ENCODE assay signal across 1 cellular context in the genomic region with DNA sequence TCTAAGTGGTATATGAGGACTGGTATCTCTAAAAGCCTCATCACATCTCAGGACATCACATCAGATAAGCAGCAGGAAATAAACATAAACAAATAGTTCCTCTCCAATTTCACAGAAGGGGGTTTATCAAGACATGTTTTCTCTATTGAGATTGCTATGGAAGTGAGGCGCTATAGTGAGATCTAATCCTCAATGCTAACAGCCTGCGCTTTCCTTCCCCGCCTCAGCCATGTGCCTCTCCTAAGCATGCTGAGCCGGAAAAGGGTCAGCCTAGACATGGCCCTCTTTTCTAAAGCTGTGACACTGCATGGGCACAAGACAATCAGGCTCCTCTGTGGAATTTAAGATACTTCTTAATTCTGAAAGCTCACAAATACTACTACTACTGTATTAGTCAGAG.
TF ChIP-seq lines count a peak whose summit lies in the region.

No MANE protein-coding gene starts in this region.

TF ChIP-seq in GM23338, 12 proteins besides CTCF, POLR2A, EP300 and RAD21:
- no peak for TF ChIP-seq POLR2AphosphoS5 (IDR thresholded peaks at IDR 0.05; ENCODE audit: low read depth)
- TF ChIP-seq EZH2 (IDR thresholded peaks at IDR 0.05; ENCODE audit: low read depth, unreplicated experiment), result no peak
- TF ChIP-seq, protein P1, sequence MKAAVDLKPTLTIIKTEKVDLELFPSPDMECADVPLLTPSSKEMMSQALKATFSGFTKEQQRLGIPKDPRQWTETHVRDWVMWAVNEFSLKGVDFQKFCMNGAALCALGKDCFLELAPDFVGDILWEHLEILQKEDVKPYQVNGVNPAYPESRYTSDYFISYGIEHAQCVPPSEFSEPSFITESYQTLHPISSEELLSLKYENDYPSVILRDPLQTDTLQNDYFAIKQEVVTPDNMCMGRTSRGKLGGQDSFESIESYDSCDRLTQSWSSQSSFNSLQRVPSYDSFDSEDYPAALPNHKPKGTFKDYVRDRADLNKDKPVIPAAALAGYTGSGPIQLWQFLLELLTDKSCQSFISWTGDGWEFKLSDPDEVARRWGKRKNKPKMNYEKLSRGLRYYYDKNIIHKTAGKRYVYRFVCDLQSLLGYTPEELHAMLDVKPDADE (IDR thresholded peaks at IDR 0.05), result no peak
- TF ChIP-seq EZH2phosphoT487 (IDR thresholded peaks at IDR 0.05; ENCODE audit: unreplicated experiment), result no peak
- TF ChIP-seq ZNF331 (CRISPR knock-in tag; IDR thresholded peaks at IDR 0.05; ENCODE audit: low read depth), result no peak
- TF ChIP-seq, protein P2, sequence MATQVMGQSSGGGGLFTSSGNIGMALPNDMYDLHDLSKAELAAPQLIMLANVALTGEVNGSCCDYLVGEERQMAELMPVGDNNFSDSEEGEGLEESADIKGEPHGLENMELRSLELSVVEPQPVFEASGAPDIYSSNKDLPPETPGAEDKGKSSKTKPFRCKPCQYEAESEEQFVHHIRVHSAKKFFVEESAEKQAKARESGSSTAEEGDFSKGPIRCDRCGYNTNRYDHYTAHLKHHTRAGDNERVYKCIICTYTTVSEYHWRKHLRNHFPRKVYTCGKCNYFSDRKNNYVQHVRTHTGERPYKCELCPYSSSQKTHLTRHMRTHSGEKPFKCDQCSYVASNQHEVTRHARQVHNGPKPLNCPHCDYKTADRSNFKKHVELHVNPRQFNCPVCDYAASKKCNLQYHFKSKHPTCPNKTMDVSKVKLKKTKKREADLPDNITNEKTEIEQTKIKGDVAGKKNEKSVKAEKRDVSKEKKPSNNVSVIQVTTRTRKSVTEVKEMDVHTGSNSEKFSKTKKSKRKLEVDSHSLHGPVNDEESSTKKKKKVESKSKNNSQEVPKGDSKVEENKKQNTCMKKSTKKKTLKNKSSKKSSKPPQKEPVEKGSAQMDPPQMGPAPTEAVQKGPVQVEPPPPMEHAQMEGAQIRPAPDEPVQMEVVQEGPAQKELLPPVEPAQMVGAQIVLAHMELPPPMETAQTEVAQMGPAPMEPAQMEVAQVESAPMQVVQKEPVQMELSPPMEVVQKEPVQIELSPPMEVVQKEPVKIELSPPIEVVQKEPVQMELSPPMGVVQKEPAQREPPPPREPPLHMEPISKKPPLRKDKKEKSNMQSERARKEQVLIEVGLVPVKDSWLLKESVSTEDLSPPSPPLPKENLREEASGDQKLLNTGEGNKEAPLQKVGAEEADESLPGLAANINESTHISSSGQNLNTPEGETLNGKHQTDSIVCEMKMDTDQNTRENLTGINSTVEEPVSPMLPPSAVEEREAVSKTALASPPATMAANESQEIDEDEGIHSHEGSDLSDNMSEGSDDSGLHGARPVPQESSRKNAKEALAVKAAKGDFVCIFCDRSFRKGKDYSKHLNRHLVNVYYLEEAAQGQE (IDR thresholded peaks at IDR 0.05; ENCODE audit: unreplicated experiment), result no peak
- TF ChIP-seq ZNF114 (CRISPR knock-in tag; IDR thresholded peaks at IDR 0.05), result no peak
- TF ChIP-seq CREB1 (CRISPR knock-in tag; IDR thresholded peaks at IDR 0.05; ENCODE audit: low read depth), result no peak
- TF ChIP-seq STAT1 (IDR thresholded peaks at IDR 0.05; ENCODE audit: unreplicated experiment), result no peak
- no peak for TF ChIP-seq JUNB (IDR thresholded peaks at IDR 0.05; ENCODE audit: unreplicated experiment)
- TF ChIP-seq, protein P3, sequence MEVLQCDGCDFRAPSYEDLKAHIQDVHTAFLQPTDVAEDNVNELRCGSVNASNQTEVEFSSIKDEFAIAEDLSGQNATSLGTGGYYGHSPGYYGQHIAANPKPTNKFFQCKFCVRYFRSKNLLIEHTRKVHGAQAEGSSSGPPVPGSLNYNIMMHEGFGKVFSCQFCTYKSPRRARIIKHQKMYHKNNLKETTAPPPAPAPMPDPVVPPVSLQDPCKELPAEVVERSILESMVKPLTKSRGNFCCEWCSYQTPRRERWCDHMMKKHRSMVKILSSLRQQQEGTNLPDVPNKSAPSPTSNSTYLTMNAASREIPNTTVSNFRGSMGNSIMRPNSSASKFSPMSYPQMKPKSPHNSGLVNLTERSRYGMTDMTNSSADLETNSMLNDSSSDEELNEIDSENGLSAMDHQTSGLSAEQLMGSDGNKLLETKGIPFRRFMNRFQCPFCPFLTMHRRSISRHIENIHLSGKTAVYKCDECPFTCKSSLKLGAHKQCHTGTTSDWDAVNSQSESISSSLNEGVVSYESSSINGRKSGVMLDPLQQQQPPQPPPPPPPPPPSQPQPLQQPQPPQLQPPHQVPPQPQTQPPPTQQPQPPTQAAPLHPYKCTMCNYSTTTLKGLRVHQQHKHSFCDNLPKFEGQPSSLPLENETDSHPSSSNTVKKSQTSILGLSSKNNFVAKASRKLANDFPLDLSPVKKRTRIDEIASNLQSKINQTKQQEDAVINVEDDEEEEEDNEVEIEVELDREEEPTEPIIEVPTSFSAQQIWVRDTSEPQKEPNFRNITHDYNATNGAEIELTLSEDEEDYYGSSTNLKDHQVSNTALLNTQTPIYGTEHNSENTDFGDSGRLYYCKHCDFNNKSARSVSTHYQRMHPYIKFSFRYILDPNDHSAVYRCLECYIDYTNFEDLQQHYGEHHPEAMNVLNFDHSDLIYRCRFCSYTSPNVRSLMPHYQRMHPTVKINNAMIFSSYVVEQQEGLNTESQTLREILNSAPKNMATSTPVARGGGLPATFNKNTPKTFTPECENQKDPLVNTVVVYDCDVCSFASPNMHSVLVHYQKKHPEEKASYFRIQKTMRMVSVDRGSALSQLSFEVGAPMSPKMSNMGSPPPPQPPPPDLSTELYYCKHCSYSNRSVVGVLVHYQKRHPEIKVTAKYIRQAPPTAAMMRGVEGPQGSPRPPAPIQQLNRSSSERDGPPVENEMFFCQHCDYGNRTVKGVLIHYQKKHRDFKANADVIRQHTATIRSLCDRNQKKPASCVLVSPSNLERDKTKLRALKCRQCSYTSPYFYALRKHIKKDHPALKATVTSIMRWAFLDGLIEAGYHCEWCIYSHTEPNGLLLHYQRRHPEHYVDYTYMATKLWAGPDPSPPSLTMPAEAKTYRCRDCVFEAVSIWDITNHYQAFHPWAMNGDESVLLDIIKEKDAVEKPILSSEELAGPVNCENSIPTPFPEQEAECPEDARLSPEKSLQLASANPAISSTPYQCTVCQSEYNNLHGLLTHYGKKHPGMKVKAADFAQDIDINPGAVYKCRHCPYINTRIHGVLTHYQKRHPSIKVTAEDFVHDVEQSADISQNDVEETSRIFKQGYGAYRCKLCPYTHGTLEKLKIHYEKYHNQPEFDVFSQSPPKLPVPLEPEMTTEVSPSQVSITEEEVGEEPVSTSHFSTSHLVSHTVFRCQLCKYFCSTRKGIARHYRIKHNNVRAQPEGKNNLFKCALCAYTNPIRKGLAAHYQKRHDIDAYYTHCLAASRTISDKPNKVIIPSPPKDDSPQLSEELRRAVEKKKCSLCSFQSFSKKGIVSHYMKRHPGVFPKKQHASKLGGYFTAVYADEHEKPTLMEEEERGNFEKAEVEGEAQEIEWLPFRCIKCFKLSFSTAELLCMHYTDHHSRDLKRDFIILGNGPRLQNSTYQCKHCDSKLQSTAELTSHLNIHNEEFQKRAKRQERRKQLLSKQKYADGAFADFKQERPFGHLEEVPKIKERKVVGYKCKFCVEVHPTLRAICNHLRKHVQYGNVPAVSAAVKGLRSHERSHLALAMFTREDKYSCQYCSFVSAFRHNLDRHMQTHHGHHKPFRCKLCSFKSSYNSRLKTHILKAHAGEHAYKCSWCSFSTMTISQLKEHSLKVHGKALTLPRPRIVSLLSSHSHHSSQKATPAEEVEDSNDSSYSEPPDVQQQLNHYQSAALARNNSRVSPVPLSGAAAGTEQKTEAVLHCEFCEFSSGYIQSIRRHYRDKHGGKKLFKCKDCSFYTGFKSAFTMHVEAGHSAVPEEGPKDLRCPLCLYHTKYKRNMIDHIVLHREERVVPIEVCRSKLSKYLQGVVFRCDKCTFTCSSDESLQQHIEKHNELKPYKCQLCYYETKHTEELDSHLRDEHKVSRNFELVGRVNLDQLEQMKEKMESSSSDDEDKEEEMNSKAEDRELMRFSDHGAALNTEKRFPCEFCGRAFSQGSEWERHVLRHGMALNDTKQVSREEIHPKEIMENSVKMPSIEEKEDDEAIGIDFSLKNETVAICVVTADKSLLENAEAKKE (CRISPR knock-in tag; IDR thresholded peaks at IDR 0.05), result no peak
- no peak for TF ChIP-seq NANOG (IDR thresholded peaks at IDR 0.05; ENCODE audit: borderline replicate concordance)
